ENCODE assay signal across 9 cellular contexts in genomic region chr2:234463626-234464290, GRCh38. TPM values are rescaled to one million over a fixed set of nuclear protein-coding genes. Genes with fewer than 3 reads are reported as not detected.
DNase-seq lines count a peak whose midpoint lies in the region; ATAC-seq and TF ChIP-seq lines count a peak whose summit lies in the region.
"Had no signal": no experiment of that assay in that cellular context is flagged by ENCODE, and none has a peak within 500 bp of the region (broad histone marks: within the 10 kb centered on the region; RNA-seq: fewer than 3 reads in every experiment).

No MANE protein-coding gene starts in this region.

- WGBS in esophagus squamous epithelium, 2 donors: 41 to 50% methylated on average over 17 of the region's 17 CpGs

- TF ChIP-seq POLR2A in esophagus squamous epithelium (IDR thresholded peaks at IDR 0.05): no peak

- peak overlapping the region in 3 of 4 donors; percentile 3 to 24 (median 12) for H3K27ac ChIP-seq in esophagus squamous epithelium
- H3K27ac ChIP-seq: SK-N-MC had no signal

- no peaks in the 10 kb centered on the region for H3K36me3 ChIP-seq in esophagus squamous epithelium

- intact Hi-C loops in esophagus squamous epithelium (cut with DNase I): no loop called here

- CTCF ChIA-PET in activated CD4-positive, alpha-beta T cell treated with anti-CD3 and anti-CD28 coated beads, Interleukin-2, amount 10 ng/mL, durations not matched to agents 7 days and 5 days (lab: Charles Lee): interaction anchor here (0.6 to 6.8 kb wide), 7 partner anchors 7 to 328 kb away, joined by 3 to 49 read pairs (median 8); no protein-coding TSS in a partner anchor

- no peak overlapping the region for H3K4me3 ChIP-seq in esophagus squamous epithelium
- H3K4me3 ChIP-seq: SK-N-MC had no signal

- no peaks in the 10 kb centered on the region for H3K27me3 ChIP-seq in esophagus squamous epithelium

- ATAC-seq in stimulated activated effector memory CD8-positive, alpha-beta T cell treated with anti-CD3 and anti-CD28 coated beads, Interleukin-12 subunit alpha, Interleukin-12 subunit beta, amount 100 ng/mL, for 72 hours: peak; percentile 87
- no peak for ATAC-seq in GM18870 (IDR thresholded peaks at IDR 0.05; ENCODE audit: unreplicated experiment)

- H3K36me3 Mint-ChIP-seq in activated CD4-positive, alpha-beta T cell treated with anti-CD3 and anti-CD28 coated beads, Interleukin-2, amount 10 ng/mL, durations not matched to agents 7 days and 5 days (ENCODE audit: low read depth): peaks cover 19% of the 10 kb centered on the region
- no peaks in the 10 kb centered on the region for H3K36me3 Mint-ChIP-seq in stimulated activated effector memory CD8-positive, alpha-beta T cell treated with anti-CD3 and anti-CD28 coated beads, Interleukin-12 subunit alpha, Interleukin-12 subunit beta, amount 100 ng/mL, for 72 hours

- DNase-seq in NCI-H187 treated with DMSO at 0.1 percent for 48 hours (lab: John Stamatoyannopoulos, UW) (peak; percentile 54), esophagus squamous epithelium (lab: John Stamatoyannopoulos, UW) (no peak), cerebellum (ENCODE audit: low spot score) (no peak), inferior parietal cortex (ENCODE audit: extremely low spot score) (no peak), NOMO-1 treated with DMSO at 0.1 percent for 48 hours (lab: John Stamatoyannopoulos, UW; ENCODE audit: unreplicated experiment) (no peak)
- peak; percentile 83 for DNase-seq in activated CD4-positive, alpha-beta T cell treated with anti-CD3 and anti-CD28 coated beads, Interleukin-2, amount 10 ng/mL, durations not matched to agents 7 days and 5 days
- peak; percentile 30 to 65 for DNase-seq in stimulated activated effector memory CD8-positive, alpha-beta T cell treated with anti-CD3 and anti-CD28 coated beads, Interleukin-12 subunit alpha, Interleukin-12 subunit beta, amount 100 ng/mL, for 72 hours (ENCODE audit: low spot score in 2 of 2)

- no peaks in the 10 kb centered on the region for H3K27me3 Mint-ChIP-seq in activated CD4-positive, alpha-beta T cell treated with anti-CD3 and anti-CD28 coated beads, Interleukin-2, amount 10 ng/mL, durations not matched to agents 7 days and 5 days

- POLR2A ChIA-PET in activated CD4-positive, alpha-beta T cell treated with anti-CD3 and anti-CD28 coated beads, Interleukin-2, amount 10 ng/mL, durations not matched to agents 7 days and 5 days (lab: Charles Lee): interaction anchor here (1.2 kb wide), 1 partner anchor 174 kb away, joined by 3 read pairs; no protein-coding TSS in a partner anchor

- peak overlapping the region; percentile 66 for H3K4me3 Mint-ChIP-seq in activated CD4-positive, alpha-beta T cell treated with anti-CD3 and anti-CD28 coated beads, Interleukin-2, amount 10 ng/mL, durations not matched to agents 7 days and 5 days
- H3K4me3 Mint-ChIP-seq in stimulated activated effector memory CD8-positive, alpha-beta T cell treated with anti-CD3 and anti-CD28 coated beads, Interleukin-12 subunit alpha, Interleukin-12 subunit beta, amount 100 ng/mL, for 72 hours: peak overlapping the region; percentile 65

- TF ChIP-seq CTCF in esophagus squamous epithelium (IDR thresholded peaks at IDR 0.05): no peak

- peaks cover 66% of the 10 kb centered on the region for H3K4me1 Mint-ChIP-seq in activated CD4-positive, alpha-beta T cell treated with anti-CD3 and anti-CD28 coated beads, Interleukin-2, amount 10 ng/mL, durations not matched to agents 7 days and 5 days
- H3K4me1 Mint-ChIP-seq in stimulated activated effector memory CD8-positive, alpha-beta T cell treated with anti-CD3 and anti-CD28 coated beads, Interleukin-12 subunit alpha, Interleukin-12 subunit beta, amount 100 ng/mL, for 72 hours: peaks cover 79% of the 10 kb centered on the region

- H3K9me3 ChIP-seq in esophagus squamous epithelium: no peaks in the 10 kb centered on the region

- peaks cover 13% of the 10 kb centered on the region for H3K9me3 Mint-ChIP-seq in activated CD4-positive, alpha-beta T cell treated with anti-CD3 and anti-CD28 coated beads, Interleukin-2, amount 10 ng/mL, durations not matched to agents 7 days and 5 days
- H3K9me3 Mint-ChIP-seq in stimulated activated effector memory CD8-positive, alpha-beta T cell treated with anti-CD3 and anti-CD28 coated beads, Interleukin-12 subunit alpha, Interleukin-12 subunit beta, amount 100 ng/mL, for 72 hours: no peaks in the 10 kb centered on the region

- H3K27ac Mint-ChIP-seq in activated CD4-positive, alpha-beta T cell treated with anti-CD3 and anti-CD28 coated beads, Interleukin-2, amount 10 ng/mL, durations not matched to agents 7 days and 5 days: peak overlapping the region; percentile 95
- H3K27ac Mint-ChIP-seq in stimulated activated effector memory CD8-positive, alpha-beta T cell treated with anti-CD3 and anti-CD28 coated beads, Interleukin-12 subunit alpha, Interleukin-12 subunit beta, amount 100 ng/mL, for 72 hours: peak overlapping the region; percentile 82

- H3K4me1 ChIP-seq in esophagus squamous epithelium: peaks cover 6 to 55% (median 13%) of the 10 kb centered on the region in 3 donors

RNA-seq across cellular contexts. Expression of gene ARL4C, which starts 33.1 kb away (rescaled TPM):
- 100 to 1,000 TPM; 292 to 300 TPM for total RNA-seq in activated CD4-positive, alpha-beta T cell treated with anti-CD3 and anti-CD28 coated beads, Interleukin-2, amount 10 ng/mL, durations not matched to agents 7 days and 5 days
- total RNA-seq in esophagus squamous epithelium (10 to 100 TPM; 11.2 to 27.1 (median 20.0) TPM), cerebellum (17.5 TPM)

Comparison
In these comparisons a context has a peak if more than half of its experiments do, and no peak if none do; other contexts are left out.
1. DNase-seq: peak in NCI-H187 treated with DMSO at 0.1 percent for 48 hours (single experiment), activated CD4-positive, alpha-beta T cell treated with anti-CD3 and anti-CD28 coated beads, Interleukin-2, amount 10 ng/mL, durations not matched to agents 7 days and 5 days (single experiment) and stimulated activated effector memory CD8-positive, alpha-beta T cell treated with anti-CD3 and anti-CD28 coated beads, Interleukin-12 subunit alpha, Interleukin-12 subunit beta, amount 100 ng/mL, for 72 hours (2 of 2); none in esophagus squamous epithelium (single experiment), cerebellum (single experiment), inferior parietal cortex (single experiment) and NOMO-1 treated with DMSO at 0.1 percent for 48 hours (single experiment).
2. RNA of gene ARL4C, which starts 33.1 kb away (total RNA-seq): 292 to 300 TPM in activated CD4-positive, alpha-beta T cell treated with anti-CD3 and anti-CD28 coated beads, Interleukin-2, amount 10 ng/mL, durations not matched to agents 7 days and 5 days; 11.2 to 27.1 TPM in esophagus squamous epithelium and 17.5 TPM in cerebellum (single experiment); every median in the first group is over 10 times any median in the second.